In the genomic region with DNA sequence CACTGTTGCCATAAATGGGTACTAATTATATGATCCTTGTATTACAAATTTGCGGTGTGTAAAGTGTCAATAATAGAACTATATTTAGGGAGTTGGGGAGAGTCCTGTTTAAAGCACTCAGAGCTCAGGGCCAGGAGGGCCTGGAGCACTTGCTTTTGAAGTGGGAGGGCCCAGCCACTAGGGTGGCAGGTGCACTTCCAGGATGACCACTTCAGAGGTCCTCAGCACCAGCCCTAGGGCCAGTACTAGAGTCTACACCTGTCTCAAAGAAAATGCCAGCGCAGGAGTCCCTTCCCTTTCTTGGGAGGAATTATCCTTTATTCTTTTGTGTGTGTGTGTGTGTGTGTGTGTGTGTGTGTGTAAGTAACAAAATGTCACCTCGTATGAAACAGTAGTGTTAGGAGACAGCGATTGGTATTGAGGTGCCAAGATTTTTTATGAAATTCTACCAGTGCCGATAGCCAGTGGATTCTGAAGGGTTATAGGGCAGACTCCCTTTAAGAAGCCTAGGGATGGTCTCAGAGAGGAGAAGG, we compare ENCODE assay signal across 8 cellular contexts. TPM values are rescaled to one million over a fixed set of nuclear protein-coding genes. Genes with fewer than 3 reads are reported as not detected.
A peak's percentile ranks its signal among the peaks of the same experiment; 100 is the strongest.
DNase-seq lines count a peak whose midpoint lies in the region; ATAC-seq, FAIRE-seq and TF ChIP-seq lines count a peak whose summit lies in the region.

No MANE protein-coding gene starts in this region.

- in situ Hi-C loops in GM12878 (cut with MboI) = no loop called here

- POLR2A ChIA-PET in AG04450 (lab: Yijun Ruan, JAX) (interaction anchor here (0.6 to 1.7 kb wide), 12 partner anchors 8 to 146 kb away, joined by 3 to 16 read pairs (median 4); a partner anchor contains a TSS), GM12878 (lab: Charles Lee) (interaction anchor here (0.7 to 4.7 kb wide), 12 partner anchors 9 to 421 kb away, joined by 4 to 54 read pairs (median 6); a partner anchor contains a TSS)

- H2AFZ ChIP-seq in GM12878 (ENCODE audit: control insufficient read depth, low read depth, low read length) = peak overlapping the region; percentile 93

- H3K27ac ChIP-seq in AG04450 (ENCODE audit: low read depth, low read length) (peak overlapping the region; percentile 47), HUES64 (ENCODE audit: low read depth, low read length) (0 out of 2 replicates have a peak overlapping the region, but pooled peaks have one; percentile 43), GM12878 (ENCODE audit: control insufficient read depth, insufficient read depth) (peak overlapping the region; percentile 73), muscle layer of colon (ENCODE audit: low read depth, low read length) (peak overlapping the region; percentile 81)

- no peak for TF ChIP-seq RAD21 in GM12878 (IDR thresholded peaks at IDR 0.05; ENCODE audit: insufficient read depth, low read depth, low read length)

- H3K79me2 ChIP-seq in GM12878 (ENCODE audit: control insufficient read depth, insufficient read depth, low read length) = peaks cover 2% of the 10 kb centered on the region; the same call in 1 of the 2 replicates

- peak overlapping the region; percentile 28; the same call in 1 of the 2 replicates for H3K9ac ChIP-seq in HUES64 (ENCODE audit: low read depth, low read length)
- H3K9ac ChIP-seq in GM12878 (ENCODE audit: control insufficient read depth, insufficient read depth, low read length) = peak overlapping the region; percentile 71
- peak overlapping the region; percentile 70 for H3K9ac ChIP-seq in muscle layer of colon (ENCODE audit: low read length)

- DNase-seq in AG04450 (ENCODE audit: low read depth, low spot score) = no peak
- no peak for DNase-seq in GM12878 (ENCODE audit: low read depth, low spot score)
- DNase-seq in HTR-8/SVneo (ENCODE audit: insufficient read length, low spot score) = no peak
- DNase-seq in lower leg skin (ENCODE audit: low spot score in 2 of 2) = no peak

- peak overlapping the region; percentile 43 for H3K4me3 ChIP-seq in AG04450 (ENCODE audit: low read depth, low read length)
- H3K4me3 ChIP-seq in HUES64 (ENCODE audit: low read length) = peak overlapping the region; percentile 18
- no peak overlapping the region; the same call in 1 of the 2 replicates for H3K4me3 ChIP-seq in GM12878
- H3K4me3 ChIP-seq in muscle layer of colon (ENCODE audit: low read depth in 1 of 2, low read length in 2 of 2) = peak overlapping the region; percentile 29 to 70
- no peak overlapping the region for H3K4me3 ChIP-seq in lower leg skin (ENCODE audit: low read depth, poor library complexity, severe bottlenecking)

- intact Hi-C loops in GM12878 (cut with micrococcal nuclease; ENCODE audit: unreplicated experiment) (loop anchor here (2.0 to 10.0 kb wide), 2 partner anchors 142 to 216 kb away; no protein-coding TSS in a partner anchor), lower leg skin (cut with DNase I; ENCODE audit: low total_unique reads) (loop anchor here (2.0 kb wide), 2 partner anchors 70 to 144 kb away; no protein-coding TSS in a partner anchor)

- H3K4me1 ChIP-seq in HUES64 (ENCODE audit: insufficient read depth, low read length) = peaks cover 21% of the 10 kb centered on the region
- H3K4me1 ChIP-seq in GM12878 (ENCODE audit: control insufficient read depth, insufficient read depth, low read length) = peaks cover 31% of the 10 kb centered on the region
- peaks cover 15% of the 10 kb centered on the region for H3K4me1 ChIP-seq in muscle layer of colon (ENCODE audit: insufficient read depth, low read length)

- no peak for TF ChIP-seq CTCF in AG04450 (IDR thresholded peaks at IDR 0.05; ENCODE audit: low read depth, low read length)
- TF ChIP-seq CTCF in GM12878 (IDR thresholded peaks at IDR 0.05 in 2 of 3, conservative IDR thresholded peaks at IDR 0.05 in 1 of 3; ENCODE audit: control insufficient read depth in 2 of 3, extremely low read depth in 1 of 3, insufficient read depth in 1 of 3, low read depth in 3 of 3, low read length in 3 of 3) = no peak
- no peak for TF ChIP-seq CTCF in lower leg skin (IDR thresholded peaks at IDR 0.05)

- H4K20me1 ChIP-seq in GM12878 (ENCODE audit: control insufficient read depth, insufficient read depth) = no peaks in the 10 kb centered on the region

- ATAC-seq in GM12878 = no peak
- ATAC-seq in HG02840 (IDR thresholded peaks at IDR 0.05; ENCODE audit: low FRiP score, unreplicated experiment) = no peak
- ATAC-seq in GM18858 (IDR thresholded peaks at IDR 0.05; ENCODE audit: unreplicated experiment) = no peak

- WGBS in HUES64 = 72% methylated on average over 5 of the region's 5 CpGs
- 39% methylated on average over 5 of the region's 5 CpGs for WGBS in GM12878 (ENCODE audit: insufficient coverage, insufficient replicate concordance, low lambda C conversion rate, missing lambda C conversion rate)
- WGBS in lower leg skin, 2 donors = 28 to 29% methylated on average over 5 of the region's 5 CpGs

- H3K9me3 ChIP-seq in AG04450 (ENCODE audit: control insufficient read depth, insufficient read depth, low read length) (no peaks in the 10 kb centered on the region), HUES64 (ENCODE audit: insufficient read depth, low read depth, low read length) (no peaks in the 10 kb centered on the region), GM12878 (replicated peaks; ENCODE audit: control insufficient read depth, insufficient read depth, low read length) (no peaks in the 10 kb centered on the region), muscle layer of colon (ENCODE audit: low read length) (no peaks in the 10 kb centered on the region)

- H3K36me3 ChIP-seq in HUES64 (ENCODE audit: insufficient read depth, low read length) = no peaks in the 10 kb centered on the region
- no peaks in the 10 kb centered on the region; a peak in 2 of 4 replicates for H3K36me3 ChIP-seq in GM12878 (ENCODE audit: control insufficient read depth in 2 of 2, insufficient read depth in 2 of 2, low read length in 1 of 2)
- no peaks in the 10 kb centered on the region for H3K36me3 ChIP-seq in muscle layer of colon (ENCODE audit: insufficient read depth, low read length)

- FAIRE-seq in GM12878 (lab: Jason Lieb, UNC) (no peak), HTR-8/SVneo (lab: Jason Lieb, UNC) (no peak)

- SMC1A ChIA-PET in GM12878 (lab: Charles Lee; ENCODE audit: uncharacterized antibody, unreplicated experiment) = interaction anchor here (1.1 to 8.9 kb wide), 19 partner anchors 8 to 469 kb away, joined by 3 to 158 read pairs (median 6); a partner anchor contains a TSS

- RAD21 ChIA-PET in GM12878 (lab: Charles Lee; ENCODE audit: unreplicated experiment) = interaction anchor here (0.7 to 8.6 kb wide), 18 partner anchors 9 to 420 kb away, joined by 3 to 207 read pairs (median 11); a partner anchor contains a TSS

- no peak for TF ChIP-seq EP300 in GM12878 (IDR thresholded peaks at IDR 0.05; ENCODE audit: borderline replicate concordance in 1 of 2, control insufficient read depth in 1 of 2, low read depth in 2 of 2, low read length in 2 of 2)

- CTCF ChIA-PET in AG04450 (lab: Charles Lee) = interaction anchor here (0.6 to 8.7 kb wide), 29 partner anchors 10 to 443 kb away, joined by 3 to 166 read pairs (median 6); a partner anchor contains a TSS
- CTCF ChIA-PET in GM12878 (lab: Yijun Ruan, JAX) = interaction anchor here (0.9 to 14.6 kb wide), 32 partner anchors 10 to 420 kb away, joined by 3 to 371 read pairs (median 5); a partner anchor contains a TSS

- TF ChIP-seq POLR2A in GM12878 (IDR thresholded peaks at IDR 0.05; ENCODE audit: low read depth, low read length) = no peak
- TF ChIP-seq POLR2A in lower leg skin (IDR thresholded peaks at IDR 0.05) = no peak

- H3K27me3 ChIP-seq in AG04450 (ENCODE audit: control insufficient read depth, insufficient read depth, low read length) = no peaks in the 10 kb centered on the region
- H3K27me3 ChIP-seq in HUES64 (ENCODE audit: insufficient read depth, low read length) = no peaks in the 10 kb centered on the region
- no peaks in the 10 kb centered on the region for H3K27me3 ChIP-seq in GM12878 (replicated peaks in 1 of 2; ENCODE audit: control insufficient read depth in 2 of 2, insufficient read depth in 2 of 2, low read length in 1 of 2)
- no peaks in the 10 kb centered on the region for H3K27me3 ChIP-seq in muscle layer of colon (ENCODE audit: control insufficient read depth in 1 of 2, insufficient read depth in 2 of 2, low read length in 2 of 2)

- BruUV-seq in GM12878 (replicated peaks; lab: Mats Ljungman, UMichigan) = no TSS peak

- H3K4me2 ChIP-seq in GM12878 (ENCODE audit: control insufficient read depth, insufficient read depth) = peak overlapping the region; percentile 96

TF ChIP-seq in GM12878, 131 proteins besides CTCF, POLR2A, EP300 and RAD21 (continues in another document):
- no peak for TF ChIP-seq WRNIP1 (IDR thresholded peaks at IDR 0.05; ENCODE audit: borderline replicate concordance, low read depth, low read length)

RNA-seq across cellular contexts. Expression of a gene that starts 31.9 kb away (rescaled TPM):
- polyA plus RNA-seq in AG04450 (2011; rRNA removed) = 9.8 and 16.7 TPM in 2 replicates
- 40.8 and 50.1 TPM in 2 replicates for polyA minus RNA-seq in AG04450 (2011; rRNA and poly(A)+ RNA removed)
- 12.7 TPM for polyA plus RNA-seq in HUES64 (2013, experiment 1 of 2)
- 16.9 TPM for polyA plus RNA-seq in HUES64 (2013, experiment 2 of 2)
- 128 and 136 TPM in 2 replicates for total RNA-seq in GM12878 (2013; cell fraction: nucleolus; rRNA removed)
- total RNA-seq in GM12878 (2014; rRNA removed) = 42.8 and 43.5 TPM in 2 replicates
- total RNA-seq in GM12878 (2014; rRNA removed; fragmentation: Illumina TruSeq; extraction: Trizol) = 21.5 and 24.4 TPM in 2 replicates
- 60.9 and 66.0 TPM in 2 replicates for total RNA-seq in GM12878 (2021)
- polyA plus RNA-seq in GM12878 (2011; ENCODE audit: low read depth) = 33.0 TPM
- polyA plus RNA-seq in GM12878 (2011; rRNA removed) = 4.6 and 9.8 TPM in 2 replicates
- 10.8 and 17.4 TPM in 2 replicates for polyA plus RNA-seq in GM12878 (2011; cell fraction: cytosol; rRNA removed)
- polyA plus RNA-seq in GM12878 (2011; cell fraction: nucleus; rRNA removed) = 55.4 and 69.1 TPM in 2 replicates
- polyA plus RNA-seq in GM12878 (2012) = 41.6 and 45.2 TPM in 2 replicates
- 23.0 and 31.3 TPM in 2 replicates for polyA plus RNA-seq in GM12878 (2014; fragmentation: Illumina TruSeq; extraction: Trizol)
- 1 to 10 TPM; 2.9 to 3.9 TPM for polyA plus RNA-seq in GM12878 (2014; fragmentation: Nextera tagmentation; extraction: Ambion mirVana)
- 31.2 and 42.9 TPM in 2 replicates for polyA plus RNA-seq in GM12878 (2014; rRNA removed)
- 10 to 100 TPM; 23.2 to 24.6 TPM for polyA plus RNA-seq in GM12878 (2016; fragmentation: Nextera tagmentation; extraction: Ambion mirVana)
- polyA minus RNA-seq in GM12878 (2011; rRNA and poly(A)+ RNA removed) = 22.6 and 34.3 TPM in 2 replicates
- 11.6 and 18.6 TPM in 2 replicates for polyA minus RNA-seq in GM12878 (2011; cell fraction: cytosol; rRNA and poly(A)+ RNA removed)
- polyA minus RNA-seq in GM12878 (2011; cell fraction: nucleus; rRNA and poly(A)+ RNA removed) = 38.1 and 52.6 TPM in 2 replicates
- 100 to 1,000 TPM in 1 of 4 donors, 10 to 100 TPM in 3; 87.3 to 123 (median 94.0) TPM for total RNA-seq in lower leg skin

Comparison
In these comparisons a context has a peak if more than half of its experiments do, and no peak if none do; other contexts are left out.
1. H3K4me3 ChIP-seq: peak in AG04450 (single experiment), HUES64 (single experiment) and muscle layer of colon (2 of 2); none in GM12878 (single experiment) and lower leg skin (single experiment).
2. Peak in every context shown above with its lines, with median percentiles within 50 percentile points of each other: H3K27ac ChIP-seq and H3K9ac ChIP-seq.